35 cellular contexts compared by ENCODE assay signal in the genomic region with DNA sequence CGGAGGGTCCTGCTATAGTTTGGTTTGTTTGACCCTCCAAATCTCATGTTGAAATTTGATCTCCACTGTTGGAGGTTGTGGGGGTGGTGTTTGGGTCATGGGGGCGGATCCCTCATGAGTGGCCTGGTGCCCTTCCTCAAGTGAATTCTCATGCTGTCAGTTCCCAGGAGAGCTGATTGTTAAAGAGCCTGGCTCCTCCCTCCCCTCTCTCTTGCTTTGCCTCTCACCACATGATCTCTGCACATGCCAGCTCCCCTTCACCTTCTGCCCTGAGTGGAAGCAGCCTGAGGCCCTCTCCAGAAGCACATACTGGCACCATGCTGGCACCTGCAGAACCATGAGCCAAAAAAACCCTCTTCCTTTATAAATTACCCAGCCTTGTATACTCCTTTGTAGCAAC. TPM values are rescaled to one million over a fixed set of nuclear protein-coding genes. Genes with fewer than 3 reads are reported as not detected.
DNase-seq lines count a peak whose midpoint lies in the region; ATAC-seq, FAIRE-seq and TF ChIP-seq lines count a peak whose summit lies in the region.
"Had no signal": no experiment of that assay in that cellular context is flagged by ENCODE, and none has a peak within 500 bp of the region (broad histone marks: within the 10 kb centered on the region; RNA-seq: fewer than 3 reads in every experiment).

No MANE protein-coding gene starts in this region.

- no peak for TF ChIP-seq RAD21 in K562 (CRISPR knock-in tag; conservative IDR thresholded peaks at IDR 0.05 in 1 of 2, IDR thresholded peaks at IDR 0.05 in 1 of 2)

- no peak overlapping the region for H2BK12ac ChIP-seq in neuronal stem cell (ENCODE audit: low read length)

- no peak for DNase-seq in K562 (ENCODE audit: extremely low read depth in 1 of 4, low spot score in 3 of 4)
- no peak for DNase-seq in left ventricle myocardium inferior
- no peak for DNase-seq in neuronal stem cell (ENCODE audit: low spot score)
- DNase-seq in Karpas-422 = no peak
- DNase-seq in suprapubic skin (ENCODE audit: low spot score in 2 of 2) = no peak
- DNase-seq: activated CD4-positive, alpha-beta T cell treated with anti-CD3 and anti-CD28 coated beads for 4 hours; activated CD8-positive, alpha-beta memory T cell treated with anti-CD3 and anti-CD28 coated beads for 24 hours; activated effector memory CD4-positive, alpha-beta T cell treated with Interleukin-2 at 50 U/mL for 16 hours; anterior cingulate cortex; caudate nucleus; cortex of kidney; esophagus squamous epithelium; foreskin melanocyte; GOT3; immature natural killer cell; KBM-7; MG63; naive thymus-derived CD4-positive, alpha-beta T cell; NCI-H1417; NCI-H2081; NCI-H446; stimulated activated CD4-positive, alpha-beta T cell treated with anti-CD3 and anti-CD28 coated beads, Interleukin-1b, Interleukin-23, amount 100 ng/mL, for 48 hours; T-helper 17 cell; trophoblast cell had no signal

- CTCF ChIA-PET in HEK293 (lab: Yijun Ruan, JAX) (no interaction called here), K562 (lab: Yijun Ruan, JAX; ENCODE audit: low intra/inter-chr PET ratio) (no interaction called here)

- H3K9me3 ChIP-seq in HEK293 (ENCODE audit: control insufficient read depth, insufficient read depth, low read depth, low read length) (no peaks in the 10 kb centered on the region), K562 (replicated peaks; ENCODE audit: control insufficient read depth, insufficient read depth, low read depth, low read length) (no peaks in the 10 kb centered on the region), left ventricle myocardium inferior (replicated peaks) (no peaks in the 10 kb centered on the region), neuronal stem cell (replicated peaks in 1 of 2; ENCODE audit: control insufficient read depth in 2 of 2, insufficient read depth in 1 of 2, low read depth in 1 of 2, low read length in 2 of 2) (peaks cover 0 to 6% of the 10 kb centered on the region in 2 donors), Karpas-422 (ENCODE audit: low read length) (no peaks in the 10 kb centered on the region), suprapubic skin (no peaks in the 10 kb centered on the region)
- H3K9me3 ChIP-seq: esophagus squamous epithelium, MG63 had no signal

- no peak for TF ChIP-seq EP300 in K562 (IDR thresholded peaks at IDR 0.05; ENCODE audit: low read length)
- no peak for TF ChIP-seq EP300 in suprapubic skin (IDR thresholded peaks at IDR 0.05)

- H3K9ac ChIP-seq in K562 (ENCODE audit: insufficient read depth in 1 of 2, low read depth in 2 of 2, low read length in 2 of 2) (no peak overlapping the region), neuronal stem cell (ENCODE audit: low read depth, low read length, poor library complexity) (no peak overlapping the region), Karpas-422 (ENCODE audit: low read length) (no peak overlapping the region)

- H4K20me1 ChIP-seq in K562 (replicated peaks; ENCODE audit: control insufficient read depth, insufficient read depth, low read length) = no peaks in the 10 kb centered on the region; the same call in 1 of the 2 replicates
- H4K20me1 ChIP-seq in Karpas-422 (ENCODE audit: insufficient read depth, low read depth, low read length) = 0 out of 2 replicates have a peak, but pooled peaks cover 3% of the 10 kb centered on the region

- no peak overlapping the region for H3K27ac ChIP-seq in HEK293 (ENCODE audit: extremely low read depth, low read depth, low read length)
- no peak overlapping the region for H3K27ac ChIP-seq in K562 (ENCODE audit: extremely low read depth, low read depth, low read length)
- H3K27ac ChIP-seq in left ventricle myocardium inferior (replicated peaks) = peak overlapping the region; percentile 95
- no peak overlapping the region for H3K27ac ChIP-seq in neuronal stem cell (replicated peaks; ENCODE audit: low read length)
- H3K27ac ChIP-seq in Karpas-422 (ENCODE audit: low read length) = no peak overlapping the region
- no peak overlapping the region for H3K27ac ChIP-seq in suprapubic skin
- H3K27ac ChIP-seq: hepatocyte had no signal

- H3K4me3 ChIP-seq in HEK293 (ENCODE audit: low read depth, low read length) (no peak overlapping the region), K562 (no peak overlapping the region), left ventricle myocardium inferior (no peak overlapping the region), neuronal stem cell (ENCODE audit: low read length in 2 of 2) (no peak overlapping the region), Karpas-422 (ENCODE audit: low read length) (no peak overlapping the region), suprapubic skin (no peak overlapping the region)
- H3K4me3 ChIP-seq: esophagus squamous epithelium, hepatocyte, MG63, smooth muscle cell had no signal

- H3K36me3 ChIP-seq in HEK293 (ENCODE audit: control insufficient read depth in 2 of 2, insufficient read depth in 1 of 2, low read length in 2 of 2) (no peaks in the 10 kb centered on the region), K562 (ENCODE audit: control insufficient read depth, insufficient read depth, low read length) (no peaks in the 10 kb centered on the region), left ventricle myocardium inferior (no peaks in the 10 kb centered on the region), neuronal stem cell (replicated peaks in 1 of 2; ENCODE audit: control insufficient read depth in 2 of 2, insufficient read depth in 2 of 2, low read length in 2 of 2) (peaks cover 1 to 48% of the 10 kb centered on the region in 2 donors), Karpas-422 (ENCODE audit: insufficient read depth, low read length) (no peaks in the 10 kb centered on the region), suprapubic skin (no peaks in the 10 kb centered on the region)
- H3K36me3 ChIP-seq: esophagus squamous epithelium, MG63 had no signal

- no peak for TF ChIP-seq CTCF in HEK293 (tag by site-specific recombination; IDR thresholded peaks at IDR 0.05)
- TF ChIP-seq CTCF in K562 (IDR thresholded peaks at IDR 0.05 in 2 of 3, conservative IDR thresholded peaks at IDR 0.05 in 1 of 3; ENCODE audit: insufficient read depth in 2 of 3, low read depth in 1 of 3, low read length in 3 of 3) = no peak
- TF ChIP-seq CTCF in left ventricle myocardium inferior (IDR thresholded peaks at IDR 0.05; ENCODE audit: borderline replicate concordance) = no peak
- TF ChIP-seq CTCF in suprapubic skin (IDR thresholded peaks at IDR 0.05) = no peak

- no peak overlapping the region for H2AFZ ChIP-seq in K562 (ENCODE audit: low read depth, low read length)
- H2AFZ ChIP-seq in neuronal stem cell (ENCODE audit: low read length) = no peak overlapping the region
- H2AFZ ChIP-seq in Karpas-422 (ENCODE audit: low read length) = no peak overlapping the region
- H2AFZ ChIP-seq: hepatocyte had no signal

- H3K79me2 ChIP-seq in K562 (ENCODE audit: control insufficient read depth, insufficient read depth, low read length) (no peaks in the 10 kb centered on the region), Karpas-422 (ENCODE audit: low read length) (no peaks in the 10 kb centered on the region)

- no peaks in the 10 kb centered on the region for H3K9me1 ChIP-seq in K562 (ENCODE audit: control insufficient read depth, insufficient read depth, low read length)

- H3K14ac ChIP-seq in neuronal stem cell (ENCODE audit: low read length) = no peak overlapping the region

- no peak overlapping the region for H2AK5ac ChIP-seq in neuronal stem cell (ENCODE audit: low read depth, low read length)

- no peak for FAIRE-seq in K562 (lab: Jason Lieb, UNC)
- FAIRE-seq: D721Med, GM12891 had no signal

- H2BK5ac ChIP-seq in neuronal stem cell (ENCODE audit: low read length) = no peak overlapping the region

- intact Hi-C loops in K562 (cut with micrococcal nuclease) (no loop called here), left ventricle myocardium inferior (cut with micrococcal nuclease) (no loop called here)

- 7% methylated on average over 2 of the region's 2 CpGs for WGBS in K562 (ENCODE audit: insufficient coverage, low coverage, missing lambda C conversion rate)
- no CpG with 5 or more reads among the region's 2 CpGs for WGBS in neuronal stem cell (ENCODE audit: extremely low coverage in 2 of 2, insufficient read length in 2 of 2, insufficient replicate concordance in 1 of 2), 2 donors
- 89% methylated on average over 2 of the region's 2 CpGs for WGBS in suprapubic skin

- H2BK15ac ChIP-seq in neuronal stem cell (ENCODE audit: low read length) = no peak overlapping the region

- H4K8ac ChIP-seq in neuronal stem cell (ENCODE audit: low read depth, low read length) = no peak overlapping the region

- peaks cover 3% of the 10 kb centered on the region; the same call in 1 of the 2 replicates for H3K4me1 ChIP-seq in HEK293 (ENCODE audit: control insufficient read depth, insufficient read depth, low read length)
- peaks cover 0 to 4% of the 10 kb centered on the region in 2 experiments; a peak in 1 of 5 replicates for H3K4me1 ChIP-seq in K562 (replicated peaks in 1 of 2; ENCODE audit: control insufficient read depth in 2 of 2, insufficient read depth in 2 of 2, low read length in 2 of 2)
- peaks cover 90% of the 10 kb centered on the region for H3K4me1 ChIP-seq in left ventricle myocardium inferior
- peaks cover 23 to 50% of the 10 kb centered on the region in 2 donors for H3K4me1 ChIP-seq in neuronal stem cell (ENCODE audit: control insufficient read depth in 2 of 2, insufficient read depth in 1 of 2, low read depth in 1 of 2, low read length in 2 of 2)
- no peaks in the 10 kb centered on the region for H3K4me1 ChIP-seq in Karpas-422 (ENCODE audit: low read length)
- peaks cover 23% of the 10 kb centered on the region for H3K4me1 ChIP-seq in suprapubic skin

- peaks cover 14 to 66% of the 10 kb centered on the region in 2 experiments; a peak in 4 of 5 replicates for H3K27me3 ChIP-seq in K562 (ENCODE audit: control insufficient read depth in 2 of 2, insufficient read depth in 2 of 2, low read length in 2 of 2)
- H3K27me3 ChIP-seq in left ventricle myocardium inferior (ENCODE audit: low read depth) = no peaks in the 10 kb centered on the region
- H3K27me3 ChIP-seq in neuronal stem cell (ENCODE audit: control insufficient read depth in 3 of 3, insufficient read depth in 3 of 3, low read depth in 1 of 3, low read length in 3 of 3) = no peaks in the 10 kb centered on the region
- no peaks in the 10 kb centered on the region for H3K27me3 ChIP-seq in Karpas-422 (ENCODE audit: low read length)
- H3K27me3 ChIP-seq in suprapubic skin = peaks cover 7% of the 10 kb centered on the region
- H3K27me3 ChIP-seq: MG63 had no signal

- TF ChIP-seq POLR2A in K562 (conservative IDR thresholded peaks at IDR 0.05) (no peak), suprapubic skin (IDR thresholded peaks at IDR 0.05) (no peak)

- no peak overlapping the region for H3K23ac ChIP-seq in neuronal stem cell (ENCODE audit: low read depth, low read length, poor library complexity)

- ATAC-seq in K562 = no peak
- no peak for ATAC-seq in HG03469 (IDR thresholded peaks at IDR 0.05; ENCODE audit: unreplicated experiment)
- ATAC-seq: left lobe of liver; naive thymus-derived CD4-positive, alpha-beta T cell; SK-N-SH treated with all-trans-retinoic acid at 6 μM for 48 hours; T-helper 17 cell had no signal

- peaks cover 14% of the 10 kb centered on the region for H3K79me1 ChIP-seq in neuronal stem cell (ENCODE audit: low read depth, low read length)

- no peak overlapping the region for H3K4me2 ChIP-seq in K562 (ENCODE audit: insufficient read depth, low read length)
- H3K4me2 ChIP-seq in neuronal stem cell (ENCODE audit: insufficient read depth, low read length, poor library complexity, severe bottlenecking) = no peak overlapping the region
- H3K4me2 ChIP-seq in Karpas-422 (ENCODE audit: low read depth, low read length, poor library complexity, severe bottlenecking) = no peak overlapping the region
- H3K4me2 ChIP-seq: hepatocyte, smooth muscle cell had no signal

- no TSS peak for BruUV-seq in K562 (replicated peaks; lab: Mats Ljungman, UMichigan)

- in situ Hi-C loops in K562 (cut with MboI) = no loop called here

- peak overlapping the region; percentile 34 for H3K18ac ChIP-seq in neuronal stem cell (ENCODE audit: low read length)

- H4K91ac ChIP-seq in neuronal stem cell (ENCODE audit: low read depth, low read length, poor library complexity) = no peak overlapping the region

- H2BK120ac ChIP-seq in neuronal stem cell (ENCODE audit: low read depth, low read length) = no peak overlapping the region

- POLR2A ChIA-PET in HEK293 (lab: Yijun Ruan, JAX) = no interaction called here
- POLR2A ChIA-PET in K562 (lab: Yijun Ruan, JAX) = interaction anchor here (0.8 kb wide), 1 partner anchor 47 kb away, joined by 3 read pairs; no protein-coding TSS in a partner anchor

- no peaks in the 10 kb centered on the region for H3K9me2 ChIP-seq in Karpas-422 (replicated peaks; ENCODE audit: insufficient read depth, low read length)

- no peak overlapping the region for H3K4ac ChIP-seq in neuronal stem cell (ENCODE audit: low read length)

RNA-seq across cellular contexts. Expression of a gene that starts 7.1 kb away (rescaled TPM):
- total RNA-seq in K562 (2011; cell fraction: chromatin; rRNA removed; ENCODE audit: low replicate concordance) = 0.25 TPM in 1 of 2 replicates, not detected in the other
- total RNA-seq in K562 (2011; cell fraction: nucleolus; rRNA removed) = not detected in 2 replicates
- total RNA-seq in K562 (2011; cell fraction: nucleoplasm; rRNA removed) = not detected in 2 replicates
- total RNA-seq in K562 (2014; rRNA removed) (0.20 TPM in 1 of 2 replicates, not detected in the other), K562 (2014; rRNA removed; fragmentation: Illumina TruSeq; extraction: Trizol) (0.10 and 0.22 TPM in 2 replicates), K562 (2015; rRNA removed; fragmentation: Illumina TruSeq; extraction: Trizol) (0.22 and 0.26 TPM in 2 replicates), K562 (2021) (0.35 and 0.60 TPM in 2 replicates), left ventricle myocardium inferior (129 TPM), suprapubic skin (1 to 10 TPM; 1.3 to 5.1 (median 3.9) TPM)
- polyA plus RNA-seq in K562 (2011; rRNA removed) (0.12 TPM in 1 of 2 replicates, not detected in the other), K562 (2014; fragmentation: Illumina TruSeq; extraction: Trizol) (0.34 and 0.61 TPM in 2 replicates), K562 (2014; fragmentation: Nextera tagmentation; extraction: Ambion mirVana) (not detected), K562 (2014; rRNA removed) (0.17 and 0.59 TPM in 2 replicates)
- 0.01 and 0.06 TPM in 2 replicates for polyA plus RNA-seq in K562 (2011; cell fraction: cytosol; rRNA removed)
- 0.10 and 0.14 TPM in 2 replicates for polyA plus RNA-seq in K562 (2011; cell fraction: nucleus; rRNA removed)
- 0.79 and 2.3 TPM in 2 replicates for polyA plus RNA-seq in K562 (2012)
- polyA minus RNA-seq in K562 (2011; rRNA and poly(A)+ RNA removed) = not detected in 2 replicates
- polyA minus RNA-seq in K562 (2011; cell fraction: cytosol; rRNA and poly(A)+ RNA removed) = not detected in 2 replicates
- 0.11 TPM in 1 of 2 replicates, not detected in the other for polyA minus RNA-seq in K562 (2011; cell fraction: nucleus; rRNA and poly(A)+ RNA removed)
- polyA plus RNA-seq in neuronal stem cell (2013, experiment 1 of 2) = 144 TPM
- polyA plus RNA-seq in neuronal stem cell (2013, experiment 2 of 2) = 146 TPM
- 0.90 and 1.8 TPM in 2 replicates for total RNA-seq in Karpas-422 (2014; rRNA removed; shearing (Covaris generic); ENCODE audit: low replicate concordance)
- total RNA-seq: HT-29, OCI-LY7 had no signal
- polyA plus RNA-seq: CD14-positive monocyte had no signal

Comparison
In these comparisons a context has a peak if more than half of its experiments do, and no peak if none do; other contexts are left out.
1. RNA of a gene that starts 7.1 kb away (total RNA-seq): 129 TPM in left ventricle myocardium inferior (single experiment); 1.3 to 5.1 TPM in suprapubic skin, 0.90 to 1.8 TPM in Karpas-422 and 0.10 to 0.60 TPM in K562; every median in the first group is over 10 times any median in the second.